ENCODE assay signal across 10 cellular contexts in the genomic region with DNA sequence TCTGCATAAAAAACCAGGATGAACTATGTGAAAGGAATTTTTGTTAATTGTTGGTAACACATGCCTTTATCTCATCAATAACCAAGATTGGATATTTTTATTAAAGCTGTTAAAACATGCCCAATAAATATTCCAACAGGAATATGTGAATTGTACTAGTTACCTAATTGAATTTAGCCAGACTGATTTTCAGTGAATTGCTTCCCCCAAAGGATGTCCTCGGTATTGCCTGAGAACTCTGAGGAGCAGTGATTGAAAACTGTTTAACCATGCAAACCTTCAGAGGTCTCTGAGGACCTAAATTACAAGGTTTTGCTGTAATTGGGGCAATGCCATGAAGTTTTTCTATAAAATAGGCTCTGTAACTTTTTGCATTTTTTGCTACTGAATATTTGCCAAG.
DNase-seq lines count a peak whose midpoint lies in the region; ATAC-seq and TF ChIP-seq lines count a peak whose summit lies in the region.
"Had no signal": no experiment of that assay in that cellular context is flagged by ENCODE, and none has a peak within 500 bp of the region (broad histone marks: within the 10 kb centered on the region; RNA-seq: fewer than 3 reads in every experiment).

No MANE protein-coding gene starts in this region.

- H3K27ac ChIP-seq in Peyer's patch = no peak overlapping the region
- H3K27ac ChIP-seq in hepatocyte = no peak overlapping the region

- H3K27me3 Mint-ChIP-seq in effector memory CD8-positive, alpha-beta T cell = no peaks in the 10 kb centered on the region

- no peak overlapping the region for H3K4me3 ChIP-seq in GM12864 (ENCODE audit: low read depth, low read length)
- no peak overlapping the region for H3K4me3 ChIP-seq in Peyer's patch
- no peak overlapping the region for H3K4me3 ChIP-seq in hepatocyte

- no peaks in the 10 kb centered on the region for H3K9me3 ChIP-seq in Peyer's patch
- H3K9me3 ChIP-seq in hepatocyte (ENCODE audit: low read depth) = no peaks in the 10 kb centered on the region

- no peak overlapping the region for H3K4me2 ChIP-seq in hepatocyte

- no peaks in the 10 kb centered on the region for H3K9me2 ChIP-seq in hepatocyte (replicated peaks; ENCODE audit: insufficient read depth)

- no peak for TF ChIP-seq POLR2A in Peyer's patch (IDR thresholded peaks at IDR 0.05)

- peaks cover 9 to 24% of the 10 kb centered on the region in 2 donors for H3K4me1 Mint-ChIP-seq in effector memory CD8-positive, alpha-beta T cell (ENCODE audit: low read depth in 2 of 2)

- H3K27ac Mint-ChIP-seq in effector memory CD8-positive, alpha-beta T cell = no peak overlapping the region

- H2AFZ ChIP-seq in hepatocyte = no peak overlapping the region

- DNase-seq in A172 (ENCODE audit: low spot score) (peak; percentile 2), GM12864 (ENCODE audit: low read depth) (no peak), Peyer's patch (no peak), hepatocyte (ENCODE audit: low spot score) (peak; percentile 4), KG1 (lab: John Stamatoyannopoulos, UW) (no peak), dedifferentiated amniotic fluid mesenchymal stem cell (ENCODE audit: extremely low spot score) (no peak)
- DNase-seq in effector memory CD8-positive, alpha-beta T cell = no peak
- DNase-seq: activated CD4-positive, alpha-beta T cell treated with anti-CD3 and anti-CD28 coated beads, Interleukin-2, amount 50 U/mL, for 1 hour; NCI-H1694 had no signal

- ATAC-seq in HG03045 (IDR thresholded peaks at IDR 0.05; ENCODE audit: unreplicated experiment) = no peak
- ATAC-seq in effector memory CD8-positive, alpha-beta T cell (replicated peaks) = no peak

- peaks cover 0 to 2% of the 10 kb centered on the region in 2 donors for H3K9me3 Mint-ChIP-seq in effector memory CD8-positive, alpha-beta T cell

- no peaks in the 10 kb centered on the region for H3K79me2 ChIP-seq in hepatocyte

- peaks cover 0 to 26% (median 0%) of the 10 kb centered on the region in 3 donors for H3K36me3 ChIP-seq in Peyer's patch
- no peaks in the 10 kb centered on the region for H3K36me3 ChIP-seq in hepatocyte (replicated peaks; ENCODE audit: insufficient read depth, low read depth)

- H3K4me1 ChIP-seq in Peyer's patch = no peaks in the 10 kb centered on the region
- no peaks in the 10 kb centered on the region for H3K4me1 ChIP-seq in hepatocyte (ENCODE audit: insufficient read depth)

- no peaks in the 10 kb centered on the region for H4K20me1 ChIP-seq in hepatocyte (ENCODE audit: insufficient read depth, poor library complexity, severe bottlenecking)

- H3K27me3 ChIP-seq in Peyer's patch (no peaks in the 10 kb centered on the region), hepatocyte (no peaks in the 10 kb centered on the region)

- no peak overlapping the region for H3K4me3 Mint-ChIP-seq in effector memory CD8-positive, alpha-beta T cell

- WGBS in hepatocyte (ENCODE audit: low lambda C conversion rate, missing lambda C conversion rate) = 30% methylated on average over 1 of the region's 1 CpG

- TF ChIP-seq CTCF in GM12864 (IDR thresholded peaks at IDR 0.05; ENCODE audit: low read depth, low read length, missing control alignments) = peak; percentile 40
- peak in 4 of 6 experiments; percentile 10 to 31 (median 24) for TF ChIP-seq CTCF in Peyer's patch (IDR thresholded peaks at IDR 0.05)
- TF ChIP-seq CTCF in hepatocyte (IDR thresholded peaks at IDR 0.05; ENCODE audit: poor library complexity) = peak; percentile 19

- peaks cover 36% of the 10 kb centered on the region for H3K36me3 Mint-ChIP-seq in effector memory CD8-positive, alpha-beta T cell (ENCODE audit: insufficient read depth)

Comparison
In these comparisons a context has a peak if more than half of its experiments do, and no peak if none do; other contexts are left out.
1. DNase-seq: peak in A172 (single experiment) and hepatocyte (single experiment); none in GM12864 (single experiment), Peyer's patch (0 of 3), KG1 (single experiment), dedifferentiated amniotic fluid mesenchymal stem cell (single experiment) and effector memory CD8-positive, alpha-beta T cell (0 of 3).
2. Peak in every context shown above with its lines, with median percentiles within 50 percentile points of each other: CTCF ChIP-seq.